10 cellular contexts compared by ENCODE assay signal in the genomic region with DNA sequence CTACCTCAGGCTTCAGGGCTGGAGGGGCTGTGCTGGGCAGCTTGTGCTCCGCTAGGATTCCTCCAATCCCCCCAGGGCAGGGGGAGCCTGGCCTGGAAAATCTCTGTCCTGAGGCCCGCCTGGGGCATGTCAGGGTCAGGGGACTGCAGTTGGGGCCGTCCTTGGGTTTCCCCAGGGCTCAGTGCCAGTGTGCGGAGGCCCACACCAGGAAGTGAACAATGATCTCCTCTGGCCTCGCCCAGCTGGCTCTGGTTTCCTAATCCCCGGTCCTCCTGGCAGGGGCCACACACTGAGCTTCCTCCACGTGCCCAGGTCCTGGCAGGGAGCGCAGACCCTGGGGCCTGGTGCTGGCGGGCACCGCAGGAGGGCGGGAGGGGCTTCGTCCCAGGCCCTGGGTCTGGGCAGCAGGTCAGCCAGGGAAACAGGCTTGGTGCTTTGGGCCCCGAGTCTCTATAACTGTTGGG. TPM values are rescaled to one million over a fixed set of nuclear protein-coding genes. Genes with fewer than 3 reads are reported as not detected.
A peak's percentile ranks its signal among the peaks of the same experiment; 100 is the strongest.
DNase-seq lines count a peak whose midpoint lies in the region; ATAC-seq, FAIRE-seq and TF ChIP-seq lines count a peak whose summit lies in the region.
"Had no signal": no experiment of that assay in that cellular context is flagged by ENCODE, and none has a peak within 500 bp of the region (broad histone marks: within the 10 kb centered on the region; RNA-seq: fewer than 3 reads in every experiment).

No MANE protein-coding gene starts in this region.

- no peak for TF ChIP-seq CTCF in GM20000 (IDR thresholded peaks at IDR 0.05; ENCODE audit: extremely low read depth, missing control alignments)

- ATAC-seq in left colon (peak; percentile 80), GM18858 (IDR thresholded peaks at IDR 0.05; ENCODE audit: unreplicated experiment) (no peak)

- DNase-seq in activated T-cell treated with anti-CD3 and anti-CD28 coated beads, Interleukin-2, amount 50 U/mL, for 1 hour, result peak; percentile 9
- no peak for DNase-seq in activated T-cell treated with anti-CD3 and anti-CD28 coated beads, Interleukin-2, amount 50 U/mL, for 48 hours
- peak; percentile 59 for DNase-seq in amniotic epithelial cell (ENCODE audit: low read depth)
- DNase-seq in left colon, result peak; percentile 85 to 90
- peak; percentile 56 for DNase-seq in urothelium cell line (ENCODE audit: low spot score)
- DNase-seq in DMS 273 treated with DMSO at 0.1 percent for 48 hours (lab: John Stamatoyannopoulos, UW), result no peak
- DNase-seq in GM20000 (ENCODE audit: low spot score), result no peak

- FAIRE-seq in urothelium cell line (lab: Jason Lieb, UNC), result no peak

- intact Hi-C loops in left colon (cut with DNase I, micrococcal nuclease), result no loop called here

RNA-seq across cellular contexts. Expression of gene MUC2, which starts 1.4 kb away (rescaled TPM):
- 1,000 to 10,000 TPM; 1,472 to 2,135 TPM for total RNA-seq in left colon
- total RNA-seq: CD4-positive, alpha-beta T cell; urinary bladder had no signal

RNA-seq across cellular contexts. Expression of gene MUC6, which starts 36.8 kb away (rescaled TPM):
- not detected for total RNA-seq in left colon
- total RNA-seq: CD4-positive, alpha-beta T cell; urinary bladder had no signal

Comparison
In these comparisons a context has a peak if more than half of its experiments do, and no peak if none do; other contexts are left out.
1. DNase-seq: peak in activated T-cell treated with anti-CD3 and anti-CD28 coated beads, Interleukin-2, amount 50 U/mL, for 1 hour (single experiment), amniotic epithelial cell (single experiment), left colon (2 of 2) and urothelium cell line (single experiment); none in activated T-cell treated with anti-CD3 and anti-CD28 coated beads, Interleukin-2, amount 50 U/mL, for 48 hours (0 of 2), DMS 273 treated with DMSO at 0.1 percent for 48 hours (single experiment) and GM20000 (single experiment).